ENCODE assay signal across 10 cellular contexts in genomic region chr12:106978035-106978800, GRCh38. TPM values are rescaled to one million over a fixed set of nuclear protein-coding genes. Genes with fewer than 3 reads are reported as not detected.
DNase-seq lines count a peak whose midpoint lies in the region; ATAC-seq and TF ChIP-seq lines count a peak whose summit lies in the region.
"Had no signal": no experiment of that assay in that cellular context is flagged by ENCODE, and none has a peak within 500 bp of the region (broad histone marks: within the 10 kb centered on the region; RNA-seq: fewer than 3 reads in every experiment).

No MANE protein-coding gene starts in this region.

- TF ChIP-seq POLR2A in breast epithelium (IDR thresholded peaks at IDR 0.05) = no peak

- CTCF ChIA-PET in Panc1 (lab: Charles Lee) = interaction anchor here (0.6 kb wide), 1 partner anchor 667 kb away, joined by 3 read pairs; no protein-coding TSS in a partner anchor

- H3K4me3 ChIP-seq in Panc1 (ENCODE audit: low read depth in 2 of 2, low read length in 2 of 2) (no peak overlapping the region), breast epithelium (no peak overlapping the region)

- TF ChIP-seq CTCF in Panc1 (IDR thresholded peaks at IDR 0.05) (no peak), breast epithelium (IDR thresholded peaks at IDR 0.05) (no peak)

- POLR2A ChIA-PET in Panc1 (lab: Charles Lee) = interaction anchor here (0.6 to 0.8 kb wide), 2 partner anchors 9 to 210 kb away, joined by 4 read pairs; partner anchors contain the start of gene MTERF2

- H3K4me1 ChIP-seq in Panc1 (ENCODE audit: control insufficient read depth, insufficient read depth, low read length) (peaks cover 10% of the 10 kb centered on the region), breast epithelium (no peaks in the 10 kb centered on the region)

- in situ Hi-C loops in Panc1 (cut with HindIII; ENCODE audit: low pct_unique_long_range_greater_than_20kb, low sequenced_read_pairs) = no loop called here

- H3K9me3 ChIP-seq in Panc1 (ENCODE audit: control insufficient read depth, insufficient read depth, low read depth, low read length) (no peaks in the 10 kb centered on the region), breast epithelium (no peaks in the 10 kb centered on the region)

- DNase-seq in HT-29 (ENCODE audit: low spot score) = peak; percentile 30
- DNase-seq in Panc1 (ENCODE audit: low read depth, low spot score) = no peak
- DNase-seq in head of caudate nucleus = peak in 30 of 42 donors; percentile 13 to 81 (median 44)
- peak; percentile 25 for DNase-seq in putamen (ENCODE audit: low spot score)
- DNase-seq in activated T-cell treated with anti-CD3 and anti-CD28 coated beads for 4 hours = no peak
- DNase-seq in activated naive CD4-positive, alpha-beta T cell treated with Interleukin-2 at 50 U/mL for 16 hours = no peak
- no peak for DNase-seq in breast epithelium (ENCODE audit: low spot score in 2 of 2)
- DNase-seq: IMR-90, T-helper 9 cell had no signal

- BruUV-seq in Panc1 (replicated peaks; lab: Mats Ljungman, UMichigan) = TSS peak; percentile 12

- ATAC-seq in Panc1 (no peak), GM21723 (IDR thresholded peaks at IDR 0.05; ENCODE audit: unreplicated experiment) (no peak)

- H3K27ac ChIP-seq in Panc1 (ENCODE audit: low read length) = no peak overlapping the region
- H3K27ac ChIP-seq in breast epithelium = peak overlapping the region in 1 of 2 donors; percentile 6

- H3K27me3 ChIP-seq in Panc1 (ENCODE audit: control insufficient read depth, insufficient read depth, low read length) (no peaks in the 10 kb centered on the region), breast epithelium (no peaks in the 10 kb centered on the region)

- H3K36me3 ChIP-seq in Panc1 (ENCODE audit: control insufficient read depth, insufficient read depth, low read length) (no peaks in the 10 kb centered on the region; the same call in 1 of the 2 replicates), breast epithelium (no peaks in the 10 kb centered on the region)

- intact Hi-C loops in Panc1 (cut with micrococcal nuclease; ENCODE audit: unreplicated experiment) = no loop called here
- intact Hi-C loops in head of caudate nucleus (cut with DNase I) = no loop called here
- intact Hi-C loops in breast epithelium (cut with DNase I; ENCODE audit: low total_unique reads) = no loop called here

RNA-seq across cellular contexts. Expression of gene MTERF2, which starts 8.7 kb away (rescaled TPM):
- 5.7 and 10.1 TPM in 2 replicates for total RNA-seq in HT-29 (2014; rRNA removed; shearing (Covaris generic))
- 10.9 TPM for total RNA-seq in Panc1 (2021; ENCODE audit: unreplicated experiment)
- 10.5 TPM for polyA plus RNA-seq in Panc1 (2012; ENCODE audit: insufficient read length)
- 10 to 100 TPM; 13.6 to 32.8 (median 18.0) TPM for total RNA-seq in breast epithelium

RNA-seq across cellular contexts. Expression of gene TMEM263, which starts 22.5 kb away (rescaled TPM):
- 13.1 and 14.5 TPM in 2 replicates for total RNA-seq in HT-29 (2014; rRNA removed; shearing (Covaris generic))
- 35.0 TPM for total RNA-seq in Panc1 (2021; ENCODE audit: unreplicated experiment)
- polyA plus RNA-seq in Panc1 (2012; ENCODE audit: insufficient read length) = 21.3 TPM
- 10 to 100 TPM; 28.8 to 44.2 (median 37.0) TPM for total RNA-seq in breast epithelium

Comparison
In these comparisons a context has a peak if more than half of its experiments do, and no peak if none do; other contexts are left out.
1. DNase-seq: peak in HT-29 (single experiment), head of caudate nucleus (30 of 42) and putamen (single experiment); none in Panc1 (single experiment), activated T-cell treated with anti-CD3 and anti-CD28 coated beads for 4 hours (single experiment), activated naive CD4-positive, alpha-beta T cell treated with Interleukin-2 at 50 U/mL for 16 hours (single experiment) and breast epithelium (0 of 2).